5 cellular contexts compared by ENCODE assay signal in genomic region chr10:79707017-79707416, GRCh38. TPM values are rescaled to one million over a fixed set of nuclear protein-coding genes. Genes with fewer than 3 reads are reported as not detected.
DNase-seq lines count a peak whose midpoint lies in the region; ATAC-seq and TF ChIP-seq lines count a peak whose summit lies in the region.
"Not testable (repeated sequence)": the region's sequence is repeated elsewhere in the genome, so short reads cannot be mapped to it uniquely, and the experiment has no call there.
"Had no signal": no experiment of that assay in that cellular context is flagged by ENCODE, and none has a peak within 500 bp of the region (broad histone marks: within the 10 kb centered on the region; RNA-seq: fewer than 3 reads in every experiment).

No MANE protein-coding gene starts in this region.

- peak in 2 of 3 donors; percentile 26 to 41 for DNase-seq in right cardiac atrium

- not testable (repeated sequence) for TF ChIP-seq RAD21 in Ishikawa (IDR thresholded peaks at IDR 0.05; ENCODE audit: low read depth)

- not testable (repeated sequence) for H3K9me3 ChIP-seq in right cardiac atrium (ENCODE audit: control insufficient read depth, low read length)

- TF ChIP-seq EP300 in Ishikawa (IDR thresholded peaks at IDR 0.05; ENCODE audit: borderline replicate concordance), result not testable (repeated sequence)

- intact Hi-C loops in right cardiac atrium (cut with DNase I), result not testable (repeated sequence)

- ATAC-seq in right cardiac atrium, result not testable (repeated sequence)

- H3K27me3 ChIP-seq in right cardiac atrium (ENCODE audit: control insufficient read depth, insufficient read depth), result not testable (repeated sequence)

- not testable (repeated sequence) for H3K4me3 ChIP-seq in right cardiac atrium (ENCODE audit: low read length)

- not testable (repeated sequence) for H3K4me1 ChIP-seq in right cardiac atrium (ENCODE audit: control insufficient read depth, insufficient read depth, low read length)

- 95% methylated on average over 7 of the region's 8 CpGs for WGBS in right cardiac atrium

- not testable (repeated sequence) for H3K27ac ChIP-seq in right cardiac atrium (ENCODE audit: low read length)

TF ChIP-seq in Ishikawa, 13 proteins besides CTCF, POLR2A, EP300 and RAD21:
- peak; percentile 14; the same call in 1 of the 2 replicates for TF ChIP-seq NFIC (IDR thresholded peaks at IDR 0.05)
TF ChIP-seq in Ishikawa: peak in this region for 1; not testable (repeated sequence) for 12.

RNA-seq across cellular contexts. Expression of gene NUTM2B, which starts 4.0 kb away (rescaled TPM):
- total RNA-seq in right cardiac atrium, result 1 to 10 TPM; 1.1 to 2.7 (median 1.7) TPM
- 2.0 TPM for polyA plus RNA-seq in right cardiac atrium
- polyA plus RNA-seq: AG04450; CD14-positive monocyte; CD8-positive, alpha-beta memory T cell had no signal
